ENCODE assay signal across 3 cellular contexts in genomic region chr7:57243551-57243950, GRCh38.
A peak's percentile ranks its signal among the peaks of the same experiment; 100 is the strongest.
DNase-seq lines count a peak whose midpoint lies in the region; TF ChIP-seq lines count a peak whose summit lies in the region.
"Not testable (repeated sequence)": the region's sequence is repeated elsewhere in the genome, so short reads cannot be mapped to it uniquely, and the experiment has no call there.

No MANE protein-coding gene starts in this region.

- H3K9me3 ChIP-seq in sigmoid colon (peaks cover 0 to 25% (median 4%) of the 10 kb centered on the region in 4 donors), spleen (peaks cover 0 to 100% (median 94%) of the 10 kb centered on the region in 8 donors)

- not testable (repeated sequence) for TF ChIP-seq CTCF in sigmoid colon (IDR thresholded peaks at IDR 0.05); spleen (IDR thresholded peaks at IDR 0.05 in 8 of 11, conservative IDR thresholded peaks at IDR 0.05 in 3 of 11)

- not testable (repeated sequence) for H3K27ac ChIP-seq in sigmoid colon, spleen

- intact Hi-C loops in sigmoid colon (cut with DNase I); spleen (cut with DNase I; ENCODE audit: low total_unique reads): not testable (repeated sequence)

- H3K36me3 ChIP-seq in sigmoid colon, spleen: not testable (repeated sequence)

- DNase-seq in mesenteric fat pad (ENCODE audit: low spot score) = peak; percentile 53
- peak; percentile 24 for DNase-seq in sigmoid colon
- peak; percentile 33 for DNase-seq in spleen

- H3K27me3 ChIP-seq in sigmoid colon; spleen (replicated peaks in 1 of 7): not testable (repeated sequence)

- not testable (repeated sequence) for TF ChIP-seq EP300 in sigmoid colon (IDR thresholded peaks at IDR 0.05)

- H3K4me3 ChIP-seq in sigmoid colon, spleen: not testable (repeated sequence)

- not testable (repeated sequence) for TF ChIP-seq POLR2A in sigmoid colon (IDR thresholded peaks at IDR 0.05); spleen (IDR thresholded peaks at IDR 0.05)

- H3K4me1 ChIP-seq in sigmoid colon, spleen: not testable (repeated sequence)

- WGBS in sigmoid colon, 2 donors = 86 to 89% methylated on average over 8 of the region's 8 CpGs
- WGBS in spleen, 5 donors = 83 to 88% (median 86%) methylated on average over 8 of the region's 8 CpGs
